Comparison of ENCODE assay signal across 8 cellular contexts in the genomic region with DNA sequence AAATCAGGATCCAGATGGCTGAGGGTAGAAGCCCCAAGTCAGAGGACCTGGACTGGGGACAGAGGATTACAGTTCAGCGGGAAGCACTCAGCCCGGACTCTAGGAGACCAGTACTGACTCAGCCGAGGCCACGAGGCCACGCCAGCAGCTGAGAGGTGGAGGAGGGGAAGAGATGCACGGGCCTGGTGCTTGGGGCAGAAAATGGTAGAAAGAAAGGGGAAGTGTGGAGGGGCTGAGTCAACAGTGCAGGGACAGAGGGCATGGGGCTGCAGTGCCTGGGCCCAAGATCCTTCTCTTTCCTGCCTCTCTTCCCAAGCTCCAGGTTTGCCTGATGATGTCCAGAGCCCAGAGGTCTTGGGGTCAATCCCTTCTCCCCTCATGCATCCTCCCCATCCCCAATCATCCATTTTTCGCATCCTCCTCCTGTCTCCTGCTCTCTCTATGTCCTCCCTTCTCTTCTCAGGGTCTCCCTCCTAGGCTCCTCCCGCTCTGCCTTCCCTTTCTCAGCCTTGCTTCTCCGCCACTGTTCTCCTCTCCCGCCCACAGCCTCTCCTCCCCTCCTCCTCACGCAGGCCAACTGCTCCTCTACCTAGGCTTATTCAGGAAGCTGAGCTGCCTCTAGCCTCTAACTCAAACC. TPM values are rescaled to one million over a fixed set of nuclear protein-coding genes. Genes with fewer than 3 reads are reported as not detected.
DNase-seq lines count a peak whose midpoint lies in the region; ATAC-seq and TF ChIP-seq lines count a peak whose summit lies in the region.

No MANE protein-coding gene starts in this region.

- H3K4me3 Mint-ChIP-seq in activated T-cell treated with anti-CD3 and anti-CD28 coated beads, Interleukin-2, amount 50 U/mL, for 24 hours = peak overlapping the region; percentile 51

- no peaks in the 10 kb centered on the region for H3K9me3 ChIP-seq in osteoblast (ENCODE audit: low read depth, low read length)

- no peaks in the 10 kb centered on the region for H3K27me3 Mint-ChIP-seq in activated T-cell treated with anti-CD3 and anti-CD28 coated beads, Interleukin-2, amount 50 U/mL, for 24 hours

- H3K27ac Mint-ChIP-seq in activated T-cell treated with anti-CD3 and anti-CD28 coated beads, Interleukin-2, amount 50 U/mL, for 24 hours = peak overlapping the region; percentile 93

- H3K9me3 Mint-ChIP-seq in activated T-cell treated with anti-CD3 and anti-CD28 coated beads, Interleukin-2, amount 50 U/mL, for 24 hours = no peaks in the 10 kb centered on the region

- peaks cover 91% of the 10 kb centered on the region for H3K4me1 Mint-ChIP-seq in activated T-cell treated with anti-CD3 and anti-CD28 coated beads, Interleukin-2, amount 50 U/mL, for 24 hours (ENCODE audit: low read depth)

- H3K27ac ChIP-seq in osteoblast (ENCODE audit: low read depth, low read length) = peak overlapping the region; percentile 82

- no peak overlapping the region for H2AFZ ChIP-seq in osteoblast (ENCODE audit: low read length)

- no peak overlapping the region for H3K4me3 ChIP-seq in osteoblast (ENCODE audit: insufficient read depth, low read length)

- peaks cover 80% of the 10 kb centered on the region for H4K20me1 ChIP-seq in osteoblast (ENCODE audit: insufficient read depth, low read length)

- DNase-seq in activated T-cell treated with anti-CD3 and anti-CD28 coated beads, Interleukin-2, amount 50 U/mL, for 24 hours = peak; percentile 54
- no peak for DNase-seq in activated T-cell treated with anti-CD3 and anti-CD28 coated beads, Interleukin-2, amount 50 U/mL, for 1 hour
- DNase-seq in LHCN-M2 (ENCODE audit: low read depth) (peak; percentile 95), foreskin melanocyte (peak; percentile 78), osteoblast (ENCODE audit: insufficient read length, low spot score, missing footprints) (peak; percentile 99)
- peak; percentile 65 for DNase-seq in activated CD8-positive, alpha-beta memory T cell treated with anti-CD3 and anti-CD28 coated beads for 24 hours

- peaks cover 39% of the 10 kb centered on the region for H3K4me1 ChIP-seq in osteoblast (ENCODE audit: insufficient read depth, low read length)

- H3K27me3 ChIP-seq in osteoblast (ENCODE audit: insufficient read depth, low read length) = no peaks in the 10 kb centered on the region

- peak overlapping the region; percentile 61 for H3K4me2 ChIP-seq in osteoblast (ENCODE audit: insufficient read depth, low read length)

- no peak for TF ChIP-seq CTCF in osteoblast (IDR thresholded peaks at IDR 0.05; ENCODE audit: extremely low read depth, low read depth, low read length)

- ATAC-seq in GM19324 (IDR thresholded peaks at IDR 0.05; ENCODE audit: low FRiP score, unreplicated experiment) (no peak), GM18870 (IDR thresholded peaks at IDR 0.05; ENCODE audit: unreplicated experiment) (no peak)

- H3K36me3 Mint-ChIP-seq in activated T-cell treated with anti-CD3 and anti-CD28 coated beads, Interleukin-2, amount 50 U/mL, for 24 hours (ENCODE audit: low read depth) = peaks cover 95% of the 10 kb centered on the region

- peaks cover 96% of the 10 kb centered on the region for H3K79me2 ChIP-seq in osteoblast (ENCODE audit: insufficient read depth, low read length)

- peaks cover 45% of the 10 kb centered on the region for H3K36me3 ChIP-seq in osteoblast (ENCODE audit: insufficient read depth, low read length)

RNA-seq across cellular contexts. Expression of a gene that starts 7.7 kb away (rescaled TPM):
- total RNA-seq in LHCN-M2 (2014; rRNA removed) = 228 and 262 TPM in 2 replicates
- 91.6 TPM for polyA plus RNA-seq in LHCN-M2 (2012)
- 166 and 183 TPM in 2 replicates for total RNA-seq in osteoblast

RNA-seq across cellular contexts. Expression of a gene that starts 29.2 kb away (rescaled TPM):
- total RNA-seq in LHCN-M2 (2014; rRNA removed) = not detected in 2 replicates
- polyA plus RNA-seq in LHCN-M2 (2012) = not detected
- total RNA-seq in osteoblast = not detected in 2 replicates

RNA-seq across cellular contexts. Expression of a gene that starts 36.4 kb away (rescaled TPM):
- 29.6 and 30.3 TPM in 2 replicates for total RNA-seq in LHCN-M2 (2014; rRNA removed)
- 11.4 TPM for polyA plus RNA-seq in LHCN-M2 (2012)
- total RNA-seq in osteoblast = 32.7 and 37.3 TPM in 2 replicates

RNA-seq across cellular contexts. Expression of a gene that starts 50.1 kb away (rescaled TPM):
- total RNA-seq in LHCN-M2 (2014; rRNA removed) (229 and 351 TPM in 2 replicates), osteoblast (332 and 415 TPM in 2 replicates)
- 381 TPM for polyA plus RNA-seq in LHCN-M2 (2012)

RNA-seq across cellular contexts. Expression of a gene that starts 59.5 kb away (rescaled TPM):
- total RNA-seq in LHCN-M2 (2014; rRNA removed) (23.1 and 32.9 TPM in 2 replicates), osteoblast (36.9 and 39.5 TPM in 2 replicates)
- polyA plus RNA-seq in LHCN-M2 (2012) = 30.2 TPM
